1 cellular context compared by ENCODE assay signal in genomic region chr19:4575978-4576933, GRCh38.
A peak's percentile ranks its signal among the peaks of the same experiment; 100 is the strongest.
TF ChIP-seq lines count a peak whose summit lies in the region.

No MANE protein-coding gene starts in this region.

TF ChIP-seq in K562, 482 proteins besides CTCF, POLR2A, EP300 and RAD21 (continued from another document and continues in another):
- TF ChIP-seq ZNF609 (CRISPR knock-in tag; IDR thresholded peaks at IDR 0.05; ENCODE audit: borderline replicate concordance): 0 out of 2 replicates have a peak, but pooled peaks have one; percentile 39
- TF ChIP-seq IRF1 (CRISPR knock-in tag; IDR thresholded peaks at IDR 0.05; ENCODE audit: borderline replicate concordance): no peak
- peak; percentile 100 for TF ChIP-seq SMARCA5 (IDR thresholded peaks at IDR 0.05)
- TF ChIP-seq ZEB2 (IDR thresholded peaks at IDR 0.05): peak; percentile 76
- no peak for TF ChIP-seq HMGXB4 (CRISPR knock-in tag; IDR thresholded peaks at IDR 0.05)
- 0 out of 4 replicates have a peak, but pooled peaks of 1 of the 2 experiments have one; percentile 28 for TF ChIP-seq MAZ (CRISPR knock-in tag; conservative IDR thresholded peaks at IDR 0.05 in 1 of 2, IDR thresholded peaks at IDR 0.05 in 1 of 2)
- TF ChIP-seq SLC30A9 (CRISPR knock-in tag; IDR thresholded peaks at IDR 0.05): no peak
- TF ChIP-seq RBBP5 (IDR thresholded peaks at IDR 0.05; ENCODE audit: borderline replicate concordance, insufficient read depth, low read length, poor library complexity, severe bottlenecking): no peak
- TF ChIP-seq TAF1 (IDR thresholded peaks at IDR 0.05; ENCODE audit: control insufficient read depth, extremely low read depth, insufficient read depth, low read length, severe bottlenecking): no peak
- TF ChIP-seq GABPB1 (CRISPR knock-in tag; IDR thresholded peaks at IDR 0.05): peak; percentile 62; the same call in 1 of the 2 replicates
- peak; percentile 94 to 97 for TF ChIP-seq KDM1A (IDR thresholded peaks at IDR 0.05)
- peak in 1 of 2 experiments; percentile 76; a peak in 2 of 4 replicates for TF ChIP-seq ARNT (IDR thresholded peaks at IDR 0.05)
- no peak for TF ChIP-seq PREB (CRISPR knock-in tag; IDR thresholded peaks at IDR 0.05)
- TF ChIP-seq KDM2B (CRISPR knock-in tag; IDR thresholded peaks at IDR 0.05): no peak
- no peak for TF ChIP-seq HDAC3 (IDR thresholded peaks at IDR 0.05; ENCODE audit: borderline replicate concordance, partially characterized antibody)
- no peak for TF ChIP-seq BDP1 (IDR thresholded peaks at IDR 0.05; ENCODE audit: insufficient read depth, insufficient read length)
- no peak for TF ChIP-seq ZSCAN29 (IDR thresholded peaks at IDR 0.05)
- no peak for TF ChIP-seq ZNF79 (CRISPR knock-in tag; IDR thresholded peaks at IDR 0.05; ENCODE audit: low read depth)
- peak; percentile 90 for TF ChIP-seq ZFP36 (IDR thresholded peaks at IDR 0.05; ENCODE audit: low read depth, low read length, partially characterized antibody)
- TF ChIP-seq STAT5B (CRISPR knock-in tag; IDR thresholded peaks at IDR 0.05): no peak
- no peak for TF ChIP-seq ILF3 (IDR thresholded peaks at IDR 0.05; ENCODE audit: borderline replicate concordance)
- TF ChIP-seq CEBPG (CRISPR knock-in tag; IDR thresholded peaks at IDR 0.05): no peak
- no peak for TF ChIP-seq CEBPG (tag; conservative IDR thresholded peaks at IDR 0.05 in 1 of 2, IDR thresholded peaks at IDR 0.05 in 1 of 2)
- no peak for TF ChIP-seq LCOR (CRISPR knock-in tag; IDR thresholded peaks at IDR 0.05)
- no peak for TF ChIP-seq ID3 (CRISPR knock-in tag; IDR thresholded peaks at IDR 0.05)
- TF ChIP-seq ID3 (tag; IDR thresholded peaks at IDR 0.05): peak; percentile 38; the same call in 1 of the 2 replicates
- TF ChIP-seq ZNF311 (CRISPR knock-in tag; IDR thresholded peaks at IDR 0.05): no peak
- TF ChIP-seq TCF3 (CRISPR knock-in tag; IDR thresholded peaks at IDR 0.05): no peak
- TF ChIP-seq MTF1 (CRISPR knock-in tag; IDR thresholded peaks at IDR 0.05; ENCODE audit: borderline replicate concordance): no peak
- TF ChIP-seq MITF (IDR thresholded peaks at IDR 0.05): no peak
- TF ChIP-seq SMARCE1 (IDR thresholded peaks at IDR 0.05): no peak
- no peak for TF ChIP-seq FOXA1 (IDR thresholded peaks at IDR 0.05; ENCODE audit: borderline replicate concordance)
- TF ChIP-seq ESRRA (IDR thresholded peaks at IDR 0.05; ENCODE audit: borderline replicate concordance, low read depth): peak; percentile 62; the same call in 1 of the 2 replicates
- peak in 1 of 2 experiments; percentile 47; a peak in 1 of 4 replicates for TF ChIP-seq MLLT1 (IDR thresholded peaks at IDR 0.05)
- TF ChIP-seq NR1H2 (CRISPR knock-in tag; IDR thresholded peaks at IDR 0.05): 0 out of 2 replicates have a peak, but pooled peaks have one; percentile 6
- TF ChIP-seq ZMIZ1 (IDR thresholded peaks at IDR 0.05; ENCODE audit: low read depth in 2 of 2, low read length in 2 of 2): no peak
- TF ChIP-seq DDX20 (tag; IDR thresholded peaks at IDR 0.05; ENCODE audit: low read depth): no peak
- no peak for TF ChIP-seq TBP (optimal IDR thresholded peaks at IDR 0.05; ENCODE audit: low read depth, low read length)
- TF ChIP-seq NFXL1 (CRISPR knock-in tag; IDR thresholded peaks at IDR 0.05): no peak
- no peak for TF ChIP-seq CBFB (CRISPR knock-in tag; IDR thresholded peaks at IDR 0.05)
- no peak for TF ChIP-seq MYNN (IDR thresholded peaks at IDR 0.05)
- TF ChIP-seq MYNN (CRISPR knock-in tag; IDR thresholded peaks at IDR 0.05): no peak
- peak; percentile 60; the same call in 1 of the 2 replicates for TF ChIP-seq ZBTB2 (IDR thresholded peaks at IDR 0.05)
- no peak for TF ChIP-seq MEIS2 (IDR thresholded peaks at IDR 0.05; ENCODE audit: partially characterized antibody)
- TF ChIP-seq CC2D1A (IDR thresholded peaks at IDR 0.05): peak; percentile 83
- TF ChIP-seq SNIP1 (IDR thresholded peaks at IDR 0.05; ENCODE audit: low read depth): no peak
- TF ChIP-seq ZNF639 (CRISPR knock-in tag; conservative IDR thresholded peaks at IDR 0.05 in 1 of 2, IDR thresholded peaks at IDR 0.05 in 1 of 2): no peak
- TF ChIP-seq ELF2 (CRISPR knock-in tag; IDR thresholded peaks at IDR 0.05): no peak
- 0 out of 2 replicates have a peak, but pooled peaks have one; percentile 20 for TF ChIP-seq SMARCA4 (IDR thresholded peaks at IDR 0.05)
- peak; percentile 66 for TF ChIP-seq BRD9 (IDR thresholded peaks at IDR 0.05; ENCODE audit: low read depth, partially characterized antibody)
- TF ChIP-seq NELFE (IDR thresholded peaks at IDR 0.05; ENCODE audit: insufficient read depth, insufficient read length): no peak
